Comparison of ENCODE assay signal across 19 cellular contexts in genomic region chr14:55519473-55520080, GRCh38.
DNase-seq lines count a peak whose midpoint lies in the region; ATAC-seq, FAIRE-seq and TF ChIP-seq lines count a peak whose summit lies in the region.
"Had no signal": no experiment of that assay in that cellular context is flagged by ENCODE, and none has a peak within 500 bp of the region (broad histone marks: within the 10 kb centered on the region; RNA-seq: fewer than 3 reads in every experiment).

No MANE protein-coding gene starts in this region.

- RAD21 ChIA-PET in HCT116 (lab: Charles Lee; ENCODE audit: low non-redundant PET in 1 of 2, low total read pairs in 2 of 2, uncharacterized antibody in 2 of 2, unreplicated experiment in 2 of 2) = no interaction called here

- no peak overlapping the region for H4K8ac ChIP-seq in mesenchymal stem cell (ENCODE audit: low read length)

- TF ChIP-seq CTCF in GM12873 (IDR thresholded peaks at IDR 0.05; ENCODE audit: insufficient read depth, low read depth, low read length, missing control alignments) = peak; percentile 25
- TF ChIP-seq CTCF in HCT116 (IDR thresholded peaks at IDR 0.05 in 2 of 3, conservative IDR thresholded peaks at IDR 0.05 in 1 of 3; ENCODE audit: borderline replicate concordance in 1 of 3, insufficient read depth in 1 of 3, low read depth in 2 of 3, low read length in 2 of 3) = 0 out of 6 replicates have a peak, but pooled peaks of 2 of the 3 experiments have one; percentile 17 to 27
- TF ChIP-seq CTCF in brain microvascular endothelial cell (IDR thresholded peaks at IDR 0.05; ENCODE audit: low read depth, low read length, missing control alignments) = peak; percentile 3

- no peaks in the 10 kb centered on the region for H3K9me3 ChIP-seq in HCT116 (ENCODE audit: control insufficient read depth in 1 of 2, insufficient read depth in 1 of 2, low read depth in 1 of 2, low read length in 2 of 2)
- peaks cover 4% of the 10 kb centered on the region for H3K9me3 ChIP-seq in mesenchymal stem cell (ENCODE audit: control insufficient read depth, low read length)
- no peaks in the 10 kb centered on the region for H3K9me3 ChIP-seq in small intestine (ENCODE audit: control insufficient read depth, low read depth)
- H3K9me3 ChIP-seq: SJSA1 had no signal

- BruUV-seq in HCT116 (replicated peaks; lab: Mats Ljungman, UMichigan) = no TSS peak

- no peaks in the 10 kb centered on the region for H3K36me3 ChIP-seq in HCT116 (ENCODE audit: control insufficient read depth in 1 of 2, insufficient read depth in 2 of 2, low read length in 2 of 2)
- no peaks in the 10 kb centered on the region for H3K36me3 ChIP-seq in brain microvascular endothelial cell (replicated peaks)
- no peaks in the 10 kb centered on the region for H3K36me3 ChIP-seq in mesenchymal stem cell (ENCODE audit: control insufficient read depth in 1 of 2, insufficient read depth in 2 of 2, low read depth in 1 of 2, low read length in 2 of 2)
- H3K36me3 ChIP-seq in small intestine (ENCODE audit: control insufficient read depth in 2 of 2, insufficient read depth in 2 of 2, low read length in 2 of 2) = no peaks in the 10 kb centered on the region
- H3K36me3 ChIP-seq: SJSA1 had no signal

- H3K9ac ChIP-seq in HCT116 (ENCODE audit: low read length) (no peak overlapping the region), mesenchymal stem cell (ENCODE audit: low read length) (no peak overlapping the region)
- H3K9ac ChIP-seq: KMS-11 had no signal

- H2BK12ac ChIP-seq in mesenchymal stem cell (ENCODE audit: low read length in 2 of 2) = peak overlapping the region in 1 of 2 experiments; percentile 78

- H4K20me1 ChIP-seq in HCT116 (ENCODE audit: insufficient read depth) = no peaks in the 10 kb centered on the region

- H3K23ac ChIP-seq in mesenchymal stem cell (ENCODE audit: low read length in 2 of 2) = no peak overlapping the region

- peak; percentile 78 for ATAC-seq in HCT116

- no peak overlapping the region for H3K27ac Mint-ChIP-seq in activated CD4-positive, alpha-beta memory T cell treated with anti-CD3 and anti-CD28 coated beads for 36 hours
- H3K27ac Mint-ChIP-seq: B cell had no signal

- no peaks in the 10 kb centered on the region for H3K9me2 ChIP-seq in HCT116 (ENCODE audit: insufficient read depth)

- no peak overlapping the region for H2BK5ac ChIP-seq in mesenchymal stem cell (ENCODE audit: low read depth, low read length, poor library complexity, severe bottlenecking)

- H3K4me1 ChIP-seq in HCT116 (ENCODE audit: control insufficient read depth in 1 of 2, insufficient read depth in 2 of 2, low read length in 2 of 2) = peaks cover 7 to 15% of the 10 kb centered on the region in 2 experiments; a peak in 3 of 4 replicates
- peaks cover 7% of the 10 kb centered on the region for H3K4me1 ChIP-seq in mesenchymal stem cell (ENCODE audit: control insufficient read depth, insufficient read depth, low read depth, low read length)
- no peaks in the 10 kb centered on the region for H3K4me1 ChIP-seq in small intestine (ENCODE audit: control insufficient read depth in 2 of 2, insufficient read depth in 1 of 2, low read depth in 1 of 2, low read length in 1 of 2)

- H3K4me1 Mint-ChIP-seq in activated CD4-positive, alpha-beta memory T cell treated with anti-CD3 and anti-CD28 coated beads for 36 hours (ENCODE audit: low read depth) = no peaks in the 10 kb centered on the region
- H3K4me1 Mint-ChIP-seq: B cell had no signal

- H3K14ac ChIP-seq in mesenchymal stem cell (ENCODE audit: low read length in 2 of 2) = no peak overlapping the region

- H3K9me3 Mint-ChIP-seq in activated CD4-positive, alpha-beta memory T cell treated with anti-CD3 and anti-CD28 coated beads for 36 hours = no peaks in the 10 kb centered on the region

- H3K79me1 ChIP-seq in mesenchymal stem cell (replicated peaks; ENCODE audit: low read length, poor library complexity, severe bottlenecking) = no peaks in the 10 kb centered on the region

- in situ Hi-C loops in brain microvascular endothelial cell (cut with HindIII; ENCODE audit: low pct_ligation_motif_present, low sequenced_read_pairs) = no loop called here

- H3K4me3 ChIP-seq in HCT116 (replicated peaks in 1 of 2; ENCODE audit: low read depth in 1 of 2, low read length in 2 of 2) (no peak overlapping the region), brain microvascular endothelial cell (ENCODE audit: low read depth, low read length) (no peak overlapping the region), mesenchymal stem cell (ENCODE audit: insufficient read depth in 1 of 2, low read depth in 1 of 2, low read length in 2 of 2) (no peak overlapping the region), small intestine (ENCODE audit: low read depth in 1 of 2, low read length in 2 of 2) (no peak overlapping the region)
- H3K4me3 ChIP-seq: PC-9, SJSA1 had no signal

- no peaks in the 10 kb centered on the region for H3K27me3 Mint-ChIP-seq in activated CD4-positive, alpha-beta memory T cell treated with anti-CD3 and anti-CD28 coated beads for 36 hours

- no peak overlapping the region for H3K27ac ChIP-seq in HCT116 (ENCODE audit: low read depth, low read length)
- H3K27ac ChIP-seq in brain microvascular endothelial cell = no peak overlapping the region
- H3K27ac ChIP-seq in mesenchymal stem cell (ENCODE audit: low read length, poor library complexity, severe bottlenecking) = no peak overlapping the region
- H3K27ac ChIP-seq in small intestine (ENCODE audit: low read depth in 1 of 2, low read length in 1 of 2) = no peak overlapping the region
- H3K27ac ChIP-seq: KMS-11, PC-9, SJSA1 had no signal

- CTCF ChIA-PET in HCT116 (lab: Charles Lee) = interaction anchor here (2.1 kb wide), 1 partner anchor 73 kb away, joined by 6 read pairs; no protein-coding TSS in a partner anchor
- CTCF ChIA-PET in activated CD4-positive, alpha-beta memory T cell treated with anti-CD3 and anti-CD28 coated beads for 36 hours (lab: Charles Lee) = no interaction called here

- no peak overlapping the region for H4K91ac ChIP-seq in mesenchymal stem cell (ENCODE audit: low read length)

- no peak overlapping the region for H3K4ac ChIP-seq in mesenchymal stem cell (ENCODE audit: low read depth in 1 of 2, low read length in 2 of 2)

- TF ChIP-seq POLR2A in HCT116 (IDR thresholded peaks at IDR 0.05; ENCODE audit: borderline replicate concordance, extremely low read depth, insufficient read depth, insufficient read length) (no peak), erythroblast (IDR thresholded peaks at IDR 0.05; ENCODE audit: low read length) (no peak)

- intact Hi-C loops in HCT116 (cut with micrococcal nuclease) = no loop called here
- intact Hi-C loops in activated CD4-positive, alpha-beta memory T cell treated with anti-CD3 and anti-CD28 coated beads for 36 hours (cut with micrococcal nuclease) = no loop called here

- DNase-seq in HCT116 (ENCODE audit: low read depth, low spot score) = no peak
- no peak for DNase-seq in brain microvascular endothelial cell
- no peak for DNase-seq in mesenchymal stem cell
- DNase-seq in activated CD4-positive, alpha-beta memory T cell treated with anti-CD3 and anti-CD28 coated beads for 36 hours = no peak
- no peak for DNase-seq in erythroblast (lab: John Stamatoyannopoulos, UW)
- DNase-seq in small intestine = no peak
- DNase-seq: GDM1, NCI-H1048, NCI-H1436, NCI-H1930, NCI-H226, NCI-H524, PC-9, SW 1271 had no signal

- H2AFZ ChIP-seq in HCT116 (ENCODE audit: low read depth, low read length, poor library complexity, severe bottlenecking) (no peak overlapping the region), mesenchymal stem cell (ENCODE audit: low read depth, low read length) (no peak overlapping the region)
- H2AFZ ChIP-seq: PC-9 had no signal

- H3K18ac ChIP-seq in mesenchymal stem cell (ENCODE audit: low read depth in 1 of 2, low read length in 2 of 2) = no peak overlapping the region

- H3K27me3 ChIP-seq in HCT116 (ENCODE audit: insufficient read depth, low read length) (no peaks in the 10 kb centered on the region), brain microvascular endothelial cell (replicated peaks) (no peaks in the 10 kb centered on the region), mesenchymal stem cell (ENCODE audit: control insufficient read depth in 1 of 2, insufficient read depth in 1 of 2, low read length in 2 of 2) (no peaks in the 10 kb centered on the region), small intestine (ENCODE audit: control insufficient read depth in 2 of 2, insufficient read depth in 2 of 2, low read length in 2 of 2) (no peaks in the 10 kb centered on the region)
- H3K27me3 ChIP-seq: SJSA1 had no signal

- POLR2A ChIA-PET in HCT116 (lab: Charles Lee) = no interaction called here
- POLR2A ChIA-PET in activated CD4-positive, alpha-beta memory T cell treated with anti-CD3 and anti-CD28 coated beads for 36 hours (lab: Charles Lee) = no interaction called here

- H2BK15ac ChIP-seq in mesenchymal stem cell (ENCODE audit: low read depth, poor library complexity, severe bottlenecking) = peak overlapping the region; percentile 48

- no peaks in the 10 kb centered on the region for H3K36me3 Mint-ChIP-seq in activated CD4-positive, alpha-beta memory T cell treated with anti-CD3 and anti-CD28 coated beads for 36 hours

- no peak for FAIRE-seq in small intestine (lab: Jason Lieb, UNC)
- FAIRE-seq: H1 had no signal

- H2AK5ac ChIP-seq in mesenchymal stem cell (ENCODE audit: low read length, severe bottlenecking) = no peak overlapping the region

- H2BK120ac ChIP-seq in mesenchymal stem cell (ENCODE audit: low read depth, low read length) = no peak overlapping the region

- no peak overlapping the region for H3K4me2 ChIP-seq in HCT116 (ENCODE audit: low read length)
- no peak overlapping the region for H3K4me2 ChIP-seq in mesenchymal stem cell (ENCODE audit: low read length, poor library complexity, severe bottlenecking)
- H3K4me2 ChIP-seq: KMS-11, PC-9 had no signal

- no peak overlapping the region for H3K4me3 Mint-ChIP-seq in activated CD4-positive, alpha-beta memory T cell treated with anti-CD3 and anti-CD28 coated beads for 36 hours
- H3K4me3 Mint-ChIP-seq: B cell had no signal

- H3K79me2 ChIP-seq in HCT116 (ENCODE audit: insufficient read depth, low read length) = no peaks in the 10 kb centered on the region

- TF ChIP-seq RAD21 in HCT116 (IDR thresholded peaks at IDR 0.05; ENCODE audit: low read depth) = no peak

- 95% methylated on average over 1 of the region's 1 CpG for whole genome bisulfite sequencing in mesenchymal stem cell
- 83 to 100% (median 95%) methylated on average over 1 of the region's 1 CpG for whole genome bisulfite sequencing in small intestine, 3 donors

TF ChIP-seq in HCT116, 20 proteins besides CTCF, POLR2A, EP300 and RAD21:
- no peak for TF ChIP-seq EGR1 (IDR thresholded peaks at IDR 0.05; ENCODE audit: low read depth)
- TF ChIP-seq JUND (IDR thresholded peaks at IDR 0.05) = no peak
- no peak for TF ChIP-seq ZFX (IDR thresholded peaks at IDR 0.05)
TF ChIP-seq in HCT116: peak in this region for 0.
